ENCODE assay signal across 18 cellular contexts in the genomic region with DNA sequence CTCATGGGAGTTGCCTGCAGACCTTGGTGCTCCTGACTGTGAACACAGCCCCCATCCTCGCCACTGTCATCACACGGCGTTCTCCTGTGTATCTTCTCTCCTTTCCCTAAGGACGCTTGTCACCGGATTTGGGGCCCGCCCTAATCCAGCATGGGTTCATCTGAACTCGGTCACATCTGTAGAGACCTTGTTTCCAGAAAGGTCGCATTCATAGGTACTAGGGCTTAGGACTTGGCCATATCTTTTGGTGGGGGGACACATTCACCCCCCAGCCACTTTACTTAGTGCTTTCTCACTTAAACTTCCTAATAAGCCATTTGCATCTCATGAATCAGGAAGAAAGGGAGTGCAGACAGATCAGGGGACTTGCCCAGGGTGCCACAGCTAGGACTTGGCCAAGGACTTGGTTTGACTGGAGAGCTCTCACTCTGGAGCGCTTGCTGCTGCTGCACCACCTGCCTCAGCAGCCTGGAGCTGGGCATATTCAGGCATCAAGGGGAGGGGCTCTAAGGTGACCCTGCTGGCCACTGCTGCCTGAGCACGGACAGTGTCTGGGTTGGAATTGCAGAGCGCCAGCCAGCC. TPM values are rescaled to one million over a fixed set of nuclear protein-coding genes. Genes with fewer than 3 reads are reported as not detected.
"Had no signal": no experiment of that assay in that cellular context is flagged by ENCODE, and none has a peak within 500 bp of the region (broad histone marks: within the 10 kb centered on the region; RNA-seq: fewer than 3 reads in every experiment).

No MANE protein-coding gene starts in this region.

- H3K4me1 ChIP-seq: gastrocnemius medialis, neural progenitor cell, prostate gland, upper lobe of right lung had no signal

- H3K27me3 Mint-ChIP-seq: activated naive CD8-positive, alpha-beta T cell treated with anti-CD3 and anti-CD28 coated beads, Interleukin-2, amount 50 U/mL, for 24 hours; naive B cell had no signal

- H3K4me1 Mint-ChIP-seq: neural progenitor cell had no signal

- H3K27ac ChIP-seq: coronary artery, esophagus muscularis mucosa, gastrocnemius medialis, neural progenitor cell, prostate gland, right atrium auricular region, upper lobe of right lung had no signal

- H3K4me3 Mint-ChIP-seq: activated naive CD4-positive, alpha-beta T cell treated with anti-CD3 and anti-CD28 coated beads for 36 hours; activated naive CD8-positive, alpha-beta T cell treated with anti-CD3 and anti-CD28 coated beads, Interleukin-2, amount 50 U/mL, for 24 hours; activated T-cell treated with anti-CD3 and anti-CD28 coated beads, Interleukin-2, amount 50 U/mL, for 4 hours; neural progenitor cell had no signal

- H3K4me3 ChIP-seq: coronary artery, esophagus muscularis mucosa, gastrocnemius medialis, neural progenitor cell, prostate gland, right atrium auricular region, upper lobe of right lung had no signal

- H3K9me3 ChIP-seq: esophagus muscularis mucosa, gastrocnemius medialis, prostate gland, right atrium auricular region, upper lobe of right lung had no signal

- H3K9me3 Mint-ChIP-seq: activated naive CD4-positive, alpha-beta T cell treated with anti-CD3 and anti-CD28 coated beads for 36 hours; activated naive CD8-positive, alpha-beta T cell treated with anti-CD3 and anti-CD28 coated beads, Interleukin-2, amount 50 U/mL, for 24 hours; activated T-cell treated with anti-CD3 and anti-CD28 coated beads, Interleukin-2, amount 50 U/mL, for 4 hours; activated T-helper 2 cell treated with anti-CD3 and anti-CD28 coated beads, Interferon-gamma antibody, Interleukin-2, Interleukin-4, amounts not matched to agents 10 μg/mL and 5 μg/mL and 100 μg/mL, durations not matched to agents 14 hours and 24 hours and 36 hours; naive B cell; neural progenitor cell had no signal

- H3K27me3 ChIP-seq: esophagus muscularis mucosa, gastrocnemius medialis, neural progenitor cell, right atrium auricular region, upper lobe of right lung had no signal

- H3K9ac ChIP-seq: neural progenitor cell had no signal

- H3K27ac Mint-ChIP-seq: activated naive CD4-positive, alpha-beta T cell treated with anti-CD3 and anti-CD28 coated beads for 36 hours; activated naive CD8-positive, alpha-beta T cell treated with anti-CD3 and anti-CD28 coated beads, Interleukin-2, amount 50 U/mL, for 24 hours; activated T-helper 2 cell treated with anti-CD3 and anti-CD28 coated beads, Interferon-gamma antibody, Interleukin-2, Interleukin-4, amounts not matched to agents 10 μg/mL and 5 μg/mL and 100 μg/mL, durations not matched to agents 14 hours and 24 hours and 36 hours; neural progenitor cell had no signal

RNA-seq across cellular contexts. Expression of gene NPPA, which starts 9.7 kb away (rescaled TPM):
- total RNA-seq: activated CD8-positive, alpha-beta memory T cell treated with anti-CD3 and anti-CD28 coated beads for 36 hours; activated naive CD4-positive, alpha-beta T cell treated with anti-CD3 and anti-CD28 coated beads for 36 hours; activated T-cell treated with anti-CD3 and anti-CD28 coated beads, Interleukin-2, amount 50 U/mL, for 4 hours; activated T-helper 2 cell treated with anti-CD3 and anti-CD28 coated beads, Interferon-gamma antibody, Interleukin-2, Interleukin-4, amounts not matched to agents 10 μg/mL and 5 μg/mL and 100 μg/mL, durations not matched to agents 14 hours and 24 hours and 36 hours; liver; mononuclear cell; omental fat pad; subcutaneous adipose tissue; T-helper 1 cell treated with Interleukin-12 subunit alpha and Interleukin-12 subunit beta and Interleukin-4 antibody, amounts not matched to agents 30 ng/mL and 1 ng/mL, for 36 hours had no signal

RNA-seq across cellular contexts. Expression of gene NPPB, which starts 20.9 kb away (rescaled TPM):
- total RNA-seq: activated CD8-positive, alpha-beta memory T cell treated with anti-CD3 and anti-CD28 coated beads for 36 hours; activated naive CD4-positive, alpha-beta T cell treated with anti-CD3 and anti-CD28 coated beads for 36 hours; activated T-cell treated with anti-CD3 and anti-CD28 coated beads, Interleukin-2, amount 50 U/mL, for 4 hours; activated T-helper 2 cell treated with anti-CD3 and anti-CD28 coated beads, Interferon-gamma antibody, Interleukin-2, Interleukin-4, amounts not matched to agents 10 μg/mL and 5 μg/mL and 100 μg/mL, durations not matched to agents 14 hours and 24 hours and 36 hours; esophagus muscularis mucosa; gastrocnemius medialis; liver; mononuclear cell; omental fat pad; prostate gland; subcutaneous adipose tissue; T-helper 1 cell treated with Interleukin-12 subunit alpha and Interleukin-12 subunit beta and Interleukin-4 antibody, amounts not matched to agents 30 ng/mL and 1 ng/mL, for 36 hours had no signal
- polyA plus RNA-seq: liver had no signal
